Comparison of ENCODE assay signal across 23 cellular contexts in the genomic region with DNA sequence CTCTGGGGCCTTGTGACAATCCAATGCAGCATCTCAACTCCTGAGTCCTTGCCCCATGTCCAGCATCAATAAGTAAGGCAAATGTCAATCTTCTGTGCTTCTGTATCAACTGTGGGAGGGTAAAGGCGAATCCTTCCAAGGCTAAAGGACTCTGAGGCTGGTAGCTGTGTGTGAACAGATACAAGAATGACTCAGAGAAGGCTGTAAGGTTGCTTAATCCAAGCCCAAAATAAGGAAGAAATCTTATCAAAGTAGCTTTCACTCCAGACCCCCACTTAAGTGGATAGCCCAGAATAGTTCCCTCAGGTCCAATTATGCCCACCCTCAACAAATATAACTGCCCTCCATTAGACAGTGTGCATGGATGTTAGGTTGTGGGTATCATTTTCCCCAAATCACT. TPM values are rescaled to one million over a fixed set of nuclear protein-coding genes. Genes with fewer than 3 reads are reported as not detected.
"Had no signal": no experiment of that assay in that cellular context is flagged by ENCODE, and none has a peak within 500 bp of the region (broad histone marks: within the 10 kb centered on the region; RNA-seq: fewer than 3 reads in every experiment).

No MANE protein-coding gene starts in this region.

- H3K79me2 ChIP-seq: hepatocyte had no signal

- H3K9me3 ChIP-seq: esophagus squamous epithelium, pancreas, stomach, thoracic aorta, transverse colon had no signal

- FAIRE-seq: islet of Langerhans, pancreas, small intestine had no signal

- DNase-seq: effector memory CD8-positive, alpha-beta T cell; esophagus squamous epithelium; foreskin keratinocyte; head of caudate nucleus; kidney glomerular epithelial cell; mesendoderm; naive B cell; occipital lobe; pancreas; right cardiac atrium; small intestine; stimulated activated CD4-positive, alpha-beta T cell treated with anti-CD3 and anti-CD28 coated beads, Interleukin-12 subunit alpha, Interleukin-12 subunit beta, amount 100 ng/mL, for 4 hours; stimulated activated naive CD4-positive, alpha-beta T cell; stomach; substantia nigra; transverse colon had no signal

- H2AFZ ChIP-seq: hepatocyte had no signal

- H3K27ac ChIP-seq: esophagus squamous epithelium, foreskin keratinocyte, hepatocyte, pancreas, stomach, thoracic aorta, transverse colon had no signal

- H3K27me3 ChIP-seq: esophagus squamous epithelium, foreskin keratinocyte, hepatocyte, pancreas, stomach, transverse colon had no signal

- H3K4me1 ChIP-seq: pancreas had no signal

- H3K4me2 ChIP-seq: hepatocyte had no signal

- H3K4me3 ChIP-seq: esophagus squamous epithelium, hepatocyte, pancreas, stomach, thoracic aorta, transverse colon had no signal

- H3K36me3 ChIP-seq: esophagus squamous epithelium, pancreas, thoracic aorta, transverse colon had no signal

- ATAC-seq: effector memory CD8-positive, alpha-beta T cell; foreskin keratinocyte; pancreas; right cardiac atrium had no signal

RNA-seq across cellular contexts. Expression of a gene that starts 28.1 kb away (rescaled TPM):
- total RNA-seq: epithelial cell of proximal tubule, foreskin keratinocyte, hepatocyte, liver, lung microvascular endothelial cell, occipital lobe, right cardiac atrium, thoracic aorta, transverse colon, ureter had no signal
- polyA plus RNA-seq: foreskin keratinocyte, hepatocyte, liver, right cardiac atrium had no signal
